In genomic region chr15:67407709-67408257, GRCh38 we compare ENCODE assay signal across 26 cellular contexts.
DNase-seq lines count a peak whose midpoint lies in the region; TF ChIP-seq lines count a peak whose summit lies in the region.
"Had no signal": no experiment of that assay in that cellular context is flagged by ENCODE, and none has a peak within 500 bp of the region (broad histone marks: within the 10 kb centered on the region; RNA-seq: fewer than 3 reads in every experiment).

No MANE protein-coding gene starts in this region.

- H3K27me3 Mint-ChIP-seq in activated T-helper 2 cell treated with anti-CD3 and anti-CD28 coated beads, Interferon-gamma antibody, Interleukin-2, Interleukin-4, amounts not matched to agents 10 μg/mL and 5 μg/mL and 100 μg/mL, durations not matched to agents 14 hours and 24 hours and 36 hours (ENCODE audit: low read depth) = peaks cover 14% of the 10 kb centered on the region
- H3K27me3 Mint-ChIP-seq: activated naive CD8-positive, alpha-beta T cell treated with anti-CD3 and anti-CD28 coated beads, Interleukin-2, amount 50 U/mL, for 24 hours; type B pancreatic cell had no signal

- H3K36me3 Mint-ChIP-seq in activated T-helper 2 cell treated with anti-CD3 and anti-CD28 coated beads, Interferon-gamma antibody, Interleukin-2, Interleukin-4, amounts not matched to agents 10 μg/mL and 5 μg/mL and 100 μg/mL, durations not matched to agents 14 hours and 24 hours and 36 hours (ENCODE audit: low read depth) = no peaks in the 10 kb centered on the region
- H3K36me3 Mint-ChIP-seq: natural killer cell, type B pancreatic cell, WTC11 had no signal

- H3K4me1 Mint-ChIP-seq in activated T-helper 2 cell treated with anti-CD3 and anti-CD28 coated beads, Interferon-gamma antibody, Interleukin-2, Interleukin-4, amounts not matched to agents 10 μg/mL and 5 μg/mL and 100 μg/mL, durations not matched to agents 14 hours and 24 hours and 36 hours (ENCODE audit: low read depth) = peaks cover 4% of the 10 kb centered on the region
- H3K4me1 Mint-ChIP-seq: activated naive CD8-positive, alpha-beta T cell treated with anti-CD3 and anti-CD28 coated beads, Interleukin-2, amount 50 U/mL, for 24 hours; B cell; natural killer cell had no signal

- H4K20me1 ChIP-seq in neural cell (ENCODE audit: insufficient read depth) = no peaks in the 10 kb centered on the region

- no peak overlapping the region for H3K4me2 ChIP-seq in neural cell (ENCODE audit: low read length)

- DNase-seq in NCI-H2107 treated with DMSO at 0.1 percent for 48 hours (lab: John Stamatoyannopoulos, UW; ENCODE audit: unreplicated experiment) (peak; percentile 12), NCI-H2107 (lab: John Stamatoyannopoulos, UW) (no peak), NCI-H1436 (lab: John Stamatoyannopoulos, UW) (peak; percentile 80), NCI-H748 treated with DMSO at 0.1 percent for 48 hours (lab: John Stamatoyannopoulos, UW) (peak; percentile 72), WERI-Rb-1 (no peak), NCI-H2029 treated with DMSO at 0.1 percent for 48 hours (lab: John Stamatoyannopoulos, UW) (no peak)
- no peak for DNase-seq in activated T-helper 2 cell treated with anti-CD3 and anti-CD28 coated beads, Interferon-gamma antibody, Interleukin-2, Interleukin-4, amounts not matched to agents 10 μg/mL and 5 μg/mL and 100 μg/mL, durations not matched to agents 14 hours and 24 hours and 36 hours (ENCODE audit: low spot score)
- DNase-seq: activated CD4-positive, alpha-beta T cell treated with anti-CD3 and anti-CD28 coated beads, Interleukin-2, amount 50 U/mL, for 4 hours; activated effector memory CD4-positive, alpha-beta T cell treated with Interleukin-2 at 50 U/mL for 16 hours; activated naive CD8-positive, alpha-beta T cell treated with anti-CD3 and anti-CD28 coated beads, Interleukin-2, amount 50 U/mL, for 24 hours; body of pancreas; effector CD4-positive, alpha-beta T cell; EL; erythroblast; foreskin keratinocyte; H7; left ventricle myocardium inferior; natural killer cell; NCI-H226 had no signal

- H3K27ac Mint-ChIP-seq in activated T-helper 2 cell treated with anti-CD3 and anti-CD28 coated beads, Interferon-gamma antibody, Interleukin-2, Interleukin-4, amounts not matched to agents 10 μg/mL and 5 μg/mL and 100 μg/mL, durations not matched to agents 14 hours and 24 hours and 36 hours = no peak overlapping the region
- H3K27ac Mint-ChIP-seq: activated naive CD8-positive, alpha-beta T cell treated with anti-CD3 and anti-CD28 coated beads, Interleukin-2, amount 50 U/mL, for 24 hours; B cell; IgD-negative memory B cell; natural killer cell; T-helper 2 cell treated with Interferon-gamma antibody and Interleukin-4, amounts not matched to agents 5 μg/mL and 100 μg/mL, for 36 hours; type B pancreatic cell; WTC11 had no signal

- H3K27me3 ChIP-seq in neural cell (ENCODE audit: insufficient read depth, low read depth, low read length) (no peaks in the 10 kb centered on the region), WERI-Rb-1 (ENCODE audit: insufficient read depth, low read depth, severe bottlenecking) (no peaks in the 10 kb centered on the region)
- H3K27me3 ChIP-seq: body of pancreas, foreskin keratinocyte had no signal

- no peaks in the 10 kb centered on the region for H3K79me2 ChIP-seq in neural cell (replicated peaks; ENCODE audit: insufficient read depth, low read length)
- H3K79me2 ChIP-seq: parathyroid adenoma had no signal

- H3K9me3 ChIP-seq in neural cell (ENCODE audit: low read length) (no peaks in the 10 kb centered on the region), WERI-Rb-1 (ENCODE audit: severe bottlenecking) (no peaks in the 10 kb centered on the region)
- H3K9me3 ChIP-seq: body of pancreas, left ventricle myocardium inferior had no signal

- H3K4me3 ChIP-seq in neural cell (ENCODE audit: low read length) = no peak overlapping the region
- H3K4me3 ChIP-seq in WERI-Rb-1 (ENCODE audit: low read depth, low read length) = no peak overlapping the region
- H3K4me3 ChIP-seq: body of pancreas, left ventricle myocardium inferior had no signal

- no peak overlapping the region for H2AFZ ChIP-seq in neural cell (ENCODE audit: low read depth, low read length)
- H2AFZ ChIP-seq: parathyroid adenoma had no signal

- no peak overlapping the region for H3K4me3 Mint-ChIP-seq in activated T-helper 2 cell treated with anti-CD3 and anti-CD28 coated beads, Interferon-gamma antibody, Interleukin-2, Interleukin-4, amounts not matched to agents 10 μg/mL and 5 μg/mL and 100 μg/mL, durations not matched to agents 14 hours and 24 hours and 36 hours (ENCODE audit: low read depth)
- H3K4me3 Mint-ChIP-seq: activated naive CD8-positive, alpha-beta T cell treated with anti-CD3 and anti-CD28 coated beads, Interleukin-2, amount 50 U/mL, for 24 hours; B cell; IgD-negative memory B cell; natural killer cell; T-helper 2 cell treated with Interferon-gamma antibody and Interleukin-4, amounts not matched to agents 5 μg/mL and 100 μg/mL, for 36 hours; type B pancreatic cell; WTC11 had no signal

- no peaks in the 10 kb centered on the region for H3F3A ChIP-seq in neural cell (ENCODE audit: insufficient read depth, low read length, poor library complexity, severe bottlenecking)

- TF ChIP-seq CTCF in neural cell (IDR thresholded peaks at IDR 0.05; ENCODE audit: poor library complexity, severe bottlenecking) = no peak
- TF ChIP-seq CTCF in WERI-Rb-1 (IDR thresholded peaks at IDR 0.05; ENCODE audit: low read depth, low read length) = no peak

- no peak for TF ChIP-seq EP300 in neural cell (conservative IDR thresholded peaks at IDR 0.05; ENCODE audit: poor library complexity, severe bottlenecking)

- H3K36me3 ChIP-seq in neural cell (ENCODE audit: insufficient read depth, low read length) (no peaks in the 10 kb centered on the region), WERI-Rb-1 (no peaks in the 10 kb centered on the region)
- H3K36me3 ChIP-seq: left ventricle myocardium inferior had no signal

- intact Hi-C loops in activated T-helper 2 cell treated with anti-CD3 and anti-CD28 coated beads, Interferon-gamma antibody, Interleukin-2, Interleukin-4, amounts not matched to agents 10 μg/mL and 5 μg/mL and 100 μg/mL, durations not matched to agents 14 hours and 24 hours and 36 hours (cut with micrococcal nuclease) = no loop called here

- no peak overlapping the region for H3K9ac ChIP-seq in neural cell (ENCODE audit: low read length)
- H3K9ac ChIP-seq: parathyroid adenoma had no signal

- no peak for TF ChIP-seq RAD21 in neural cell (conservative IDR thresholded peaks at IDR 0.05)

- peak overlapping the region; percentile 21 for H3K27ac ChIP-seq in neural cell (ENCODE audit: low read length)
- no peak overlapping the region for H3K27ac ChIP-seq in WERI-Rb-1
- H3K27ac ChIP-seq: body of pancreas, foreskin keratinocyte, left ventricle myocardium inferior, parathyroid adenoma had no signal

- H3K9me3 Mint-ChIP-seq in activated T-helper 2 cell treated with anti-CD3 and anti-CD28 coated beads, Interferon-gamma antibody, Interleukin-2, Interleukin-4, amounts not matched to agents 10 μg/mL and 5 μg/mL and 100 μg/mL, durations not matched to agents 14 hours and 24 hours and 36 hours = no peaks in the 10 kb centered on the region
- H3K9me3 Mint-ChIP-seq: activated naive CD8-positive, alpha-beta T cell treated with anti-CD3 and anti-CD28 coated beads, Interleukin-2, amount 50 U/mL, for 24 hours; natural killer cell; T-helper 2 cell treated with Interferon-gamma antibody and Interleukin-4, amounts not matched to agents 5 μg/mL and 100 μg/mL, for 36 hours; type B pancreatic cell; WTC11 had no signal

- H3K9me2 ChIP-seq in neural cell (ENCODE audit: insufficient read depth, low read length) = no peaks in the 10 kb centered on the region

TF ChIP-seq in neural cell, 6 proteins besides CTCF, POLR2A, EP300 and RAD21:
- TF ChIP-seq REST (IDR thresholded peaks at IDR 0.05; ENCODE audit: borderline replicate concordance) = no peak

Comparison
In these comparisons a context has a peak if more than half of its experiments do, and no peak if none do; other contexts are left out.
1. DNase-seq: peak in NCI-H2107 treated with DMSO at 0.1 percent for 48 hours (single experiment), NCI-H1436 (single experiment) and NCI-H748 treated with DMSO at 0.1 percent for 48 hours (single experiment); none in NCI-H2107 (single experiment), WERI-Rb-1 (single experiment), activated T-helper 2 cell treated with anti-CD3 and anti-CD28 coated beads, Interferon-gamma antibody, Interleukin-2, Interleukin-4, amounts not matched to agents 10 μg/mL and 5 μg/mL and 100 μg/mL, durations not matched to agents 14 hours and 24 hours and 36 hours (single experiment) and NCI-H2029 treated with DMSO at 0.1 percent for 48 hours (single experiment).